ENCODE assay signal across 8 cellular contexts in the genomic region with DNA sequence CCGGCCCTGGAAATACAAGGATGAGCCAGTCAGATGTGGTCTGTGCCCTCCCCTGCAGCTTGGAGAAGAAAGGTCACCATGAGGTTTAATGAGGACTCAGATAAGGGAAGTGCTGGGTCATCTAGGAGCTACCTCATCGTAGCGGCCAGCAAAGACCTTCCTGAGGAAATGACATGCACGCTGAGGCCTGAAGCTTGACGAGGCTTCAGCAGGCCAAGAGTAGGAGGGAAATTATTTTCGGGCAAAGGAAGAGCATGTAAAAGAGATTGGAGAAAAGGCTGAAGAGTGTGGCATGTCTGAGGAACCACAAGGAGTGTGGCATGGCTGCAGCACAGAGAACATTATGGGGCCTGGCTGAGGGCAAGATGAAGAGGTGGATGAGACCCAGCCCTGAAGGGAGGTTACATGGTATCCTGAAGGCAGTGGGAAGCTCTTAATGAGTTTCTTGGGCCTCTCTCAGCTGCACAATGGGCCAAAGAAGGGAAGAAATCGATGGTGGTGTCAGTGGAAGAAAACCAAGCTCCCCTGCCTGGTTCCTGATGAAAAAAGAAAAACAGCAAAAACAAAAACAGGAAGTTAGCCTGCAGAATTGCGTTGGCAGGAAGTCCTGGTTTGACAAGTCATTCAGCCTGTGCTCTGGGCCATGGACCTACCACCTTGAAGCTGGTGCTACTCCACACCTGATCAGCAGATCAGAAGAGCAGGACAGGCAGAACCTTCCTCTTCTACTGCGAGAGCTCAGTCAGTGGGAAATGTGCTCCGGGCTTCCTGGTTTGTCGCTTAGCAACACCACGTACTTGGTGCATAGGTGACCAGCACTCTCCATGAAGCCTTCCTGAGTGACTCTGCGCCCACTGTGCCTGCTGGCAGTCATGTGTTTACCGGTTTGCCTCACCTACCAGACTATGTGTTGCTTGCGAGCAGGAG.
DNase-seq lines count a peak whose midpoint lies in the region; ATAC-seq and TF ChIP-seq lines count a peak whose summit lies in the region.

No MANE protein-coding gene starts in this region.

- intact Hi-C loops in left colon (cut with DNase I, micrococcal nuclease), result no loop called here

- no peaks in the 10 kb centered on the region for H3K36me3 ChIP-seq in osteoblast (ENCODE audit: insufficient read depth, low read length)

- ATAC-seq in GM18517 (IDR thresholded peaks at IDR 0.05; ENCODE audit: unreplicated experiment), result peak; percentile 80
- peak; percentile 71 for ATAC-seq in HG02852 (IDR thresholded peaks at IDR 0.05; ENCODE audit: unreplicated experiment)
- ATAC-seq in left colon, result peak; percentile 95

- no peaks in the 10 kb centered on the region for H3K9me3 ChIP-seq in osteoblast (ENCODE audit: low read depth, low read length)

- peaks cover 3% of the 10 kb centered on the region for H3K27me3 ChIP-seq in osteoblast (ENCODE audit: insufficient read depth, low read length)

- no peak overlapping the region for H3K4me3 ChIP-seq in osteoblast (ENCODE audit: insufficient read depth, low read length)

- no peak overlapping the region for H2AFZ ChIP-seq in osteoblast (ENCODE audit: low read length)

- peak; percentile 92 for DNase-seq in NOMO-1 treated with DMSO at 0.1 percent for 48 hours (lab: John Stamatoyannopoulos, UW; ENCODE audit: unreplicated experiment)
- peak; percentile 36 for DNase-seq in activated effector memory CD4-positive, alpha-beta T cell treated with Interleukin-2 at 50 U/mL for 16 hours
- DNase-seq in left colon, result peak; percentile 68 to 82
- DNase-seq in stimulated activated naive CD4-positive, alpha-beta T cell treated with Interleukin-2 at 50 U/mL for 16 hours (lab: John Stamatoyannopoulos, UW), result peak; percentile 62
- no peak for DNase-seq in islet precursor cell
- no peak for DNase-seq in osteoblast (ENCODE audit: insufficient read length, low spot score, missing footprints)

- H3K79me2 ChIP-seq in osteoblast (ENCODE audit: insufficient read depth, low read length), result no peaks in the 10 kb centered on the region

- no peak overlapping the region for H3K27ac ChIP-seq in osteoblast (ENCODE audit: low read depth, low read length)

- TF ChIP-seq CTCF in osteoblast (IDR thresholded peaks at IDR 0.05; ENCODE audit: extremely low read depth, low read depth, low read length), result no peak

- H4K20me1 ChIP-seq in osteoblast (ENCODE audit: insufficient read depth, low read length), result no peaks in the 10 kb centered on the region

- no peak overlapping the region for H3K4me2 ChIP-seq in osteoblast (ENCODE audit: insufficient read depth, low read length)

- no peaks in the 10 kb centered on the region for H3K4me1 ChIP-seq in osteoblast (ENCODE audit: insufficient read depth, low read length)

Comparison
In these comparisons a context has a peak if more than half of its experiments do, and no peak if none do; other contexts are left out.
1. DNase-seq: peak in NOMO-1 treated with DMSO at 0.1 percent for 48 hours (single experiment), activated effector memory CD4-positive, alpha-beta T cell treated with Interleukin-2 at 50 U/mL for 16 hours (single experiment), left colon (2 of 2) and stimulated activated naive CD4-positive, alpha-beta T cell treated with Interleukin-2 at 50 U/mL for 16 hours (single experiment); none in islet precursor cell (single experiment) and osteoblast (single experiment).
2. Peak in every context shown above with its lines, with median percentiles within 50 percentile points of each other: ATAC-seq.